9 cellular contexts compared by ENCODE assay signal in the genomic region with DNA sequence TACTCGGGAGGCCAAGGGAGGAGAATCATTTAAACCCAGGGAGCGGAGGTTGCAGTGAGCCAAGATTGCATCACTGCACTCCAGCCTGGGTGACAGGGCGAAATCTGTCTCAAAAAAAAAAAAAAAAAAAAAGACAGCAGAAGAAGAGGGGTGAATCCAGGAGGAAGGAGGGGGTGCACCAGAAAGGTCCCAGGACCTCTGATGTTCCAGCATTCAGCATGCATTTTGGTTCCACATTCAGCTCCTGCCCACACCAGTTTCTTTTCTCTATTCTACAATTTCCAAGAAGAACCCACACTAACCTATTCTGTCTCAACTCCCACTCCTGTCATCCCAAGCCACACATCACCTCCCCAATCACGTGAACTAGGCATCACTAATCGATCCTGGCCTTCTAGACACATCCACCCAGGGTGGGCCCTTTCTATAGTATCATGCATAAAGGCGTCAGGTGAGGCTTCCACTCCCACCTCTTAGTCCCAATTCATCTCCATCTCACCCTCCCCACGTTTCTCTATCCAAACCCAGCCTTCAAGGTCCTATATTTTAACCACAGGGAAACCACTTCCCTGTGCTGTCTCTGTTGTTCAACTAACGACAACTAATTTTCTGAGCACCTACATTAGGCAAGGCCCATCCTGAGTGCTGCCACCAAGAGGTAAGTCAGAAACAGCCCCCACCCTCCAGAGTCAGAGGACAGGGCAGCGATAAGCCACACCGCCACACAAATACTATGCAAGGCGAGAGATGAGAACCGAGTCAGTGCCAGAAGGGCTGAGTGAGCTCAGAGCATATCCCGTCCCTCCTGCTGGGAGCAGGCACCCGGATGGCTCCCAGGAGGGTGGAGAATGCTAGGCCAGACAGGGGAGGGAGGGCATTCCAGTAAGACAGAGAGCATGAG. TPM values are rescaled to one million over a fixed set of nuclear protein-coding genes. Genes with fewer than 3 reads are reported as not detected.
DNase-seq lines count a peak whose midpoint lies in the region; ATAC-seq, FAIRE-seq and TF ChIP-seq lines count a peak whose summit lies in the region.
"Had no signal": no experiment of that assay in that cellular context is flagged by ENCODE, and none has a peak within 500 bp of the region (broad histone marks: within the 10 kb centered on the region; RNA-seq: fewer than 3 reads in every experiment).

No MANE protein-coding gene starts in this region.

- CTCF ChIA-PET in AG04449 (lab: Yijun Ruan, JAX): interaction anchor here (0.6 to 2.5 kb wide), 8 partner anchors 9 to 59 kb away, joined by 3 to 7 read pairs (median 4); no protein-coding TSS in a partner anchor

- peak overlapping the region; percentile 80 for H3K4me2 ChIP-seq in fibroblast of lung (ENCODE audit: extremely low read depth, insufficient read depth, low read length)

- H3K4me3 ChIP-seq in AG04449 (ENCODE audit: low read depth, low read length) (peak overlapping the region; percentile 76), fibroblast of lung (replicated peaks in 1 of 4; ENCODE audit: control extremely low read depth in 1 of 4, insufficient read depth in 1 of 4, low read depth in 3 of 4, low read length in 4 of 4) (peak overlapping the region; percentile 73 to 96 (median 94)), vagina (peak overlapping the region; percentile 90 to 98)

- ATAC-seq in HG02938 (IDR thresholded peaks at IDR 0.05; ENCODE audit: unreplicated experiment) (peak; percentile 43), omental fat pad (ENCODE audit: low FRiP score) (peak; percentile 33)

- H3K27ac ChIP-seq in fibroblast of lung (ENCODE audit: insufficient read depth, low read length) (peak overlapping the region; percentile 95), vagina (peak overlapping the region; percentile 98)
- H3K27ac ChIP-seq: SJCRH30 had no signal

- peak; percentile 78 for FAIRE-seq in GM18507 (lab: Jason Lieb, UNC)

- no peaks in the 10 kb centered on the region for H3K9me3 ChIP-seq in fibroblast of lung (ENCODE audit: control insufficient read depth, insufficient read depth, low read depth, low read length)
- no peaks in the 10 kb centered on the region for H3K9me3 ChIP-seq in vagina
- H3K9me3 ChIP-seq: SJCRH30 had no signal

- H3K4me1 ChIP-seq in fibroblast of lung (ENCODE audit: control insufficient read depth, extremely low read depth, insufficient read depth, low read length) (peaks cover 32% of the 10 kb centered on the region), vagina (peaks cover 89% of the 10 kb centered on the region)

- H3K27me3 ChIP-seq in fibroblast of lung (ENCODE audit: control insufficient read depth, insufficient read depth, low read length) (no peaks in the 10 kb centered on the region), vagina (no peaks in the 10 kb centered on the region)
- H3K27me3 ChIP-seq: SJCRH30 had no signal

- peaks cover 82% of the 10 kb centered on the region for H3K79me2 ChIP-seq in fibroblast of lung (ENCODE audit: control insufficient read depth, insufficient read depth, low read length)

- DNase-seq in AG04449 (ENCODE audit: low read depth, low spot score): peak; percentile 78
- DNase-seq in GM18507 (ENCODE audit: extremely low spot score, insufficient read length, low read depth): no peak
- DNase-seq in NCI-H510A treated with DMSO at 0.1 percent for 48 hours (lab: John Stamatoyannopoulos, UW): peak; percentile 78
- peak; percentile 58 for DNase-seq in activated T-cell treated with anti-CD3 and anti-CD28 coated beads for 24 hours (ENCODE audit: low read depth)
- DNase-seq in fibroblast of lung (ENCODE audit: low read depth in 2 of 2): peak; percentile 82 to 93
- no peak for DNase-seq in omental fat pad (ENCODE audit: low spot score)
- no peak for DNase-seq in vagina (ENCODE audit: extremely low spot score in 2 of 2)

- H4K20me1 ChIP-seq in fibroblast of lung (ENCODE audit: control insufficient read depth, extremely low read depth, insufficient read depth, low read length): peaks cover 5% of the 10 kb centered on the region

- peak in 1 of 2 donors; percentile 6 for TF ChIP-seq POLR2A in vagina (IDR thresholded peaks at IDR 0.05)

- H3K36me3 ChIP-seq in fibroblast of lung (ENCODE audit: control insufficient read depth, insufficient read depth, low read length): peaks cover 3% of the 10 kb centered on the region
- no peaks in the 10 kb centered on the region for H3K36me3 ChIP-seq in vagina
- H3K36me3 ChIP-seq: SJCRH30 had no signal

- H2AFZ ChIP-seq in fibroblast of lung (ENCODE audit: low read length): no peak overlapping the region

- intact Hi-C loops in vagina (cut with DNase I): loop anchor here (5.0 kb wide), 2 partner anchors 41 to 61 kb away; no protein-coding TSS in a partner anchor

- H3K9ac ChIP-seq in fibroblast of lung (ENCODE audit: insufficient read depth, low read length): peak overlapping the region; percentile 94

- POLR2A ChIA-PET in AG04449 (lab: Yijun Ruan, JAX): interaction anchor here (0.5 to 1.3 kb wide), 6 partner anchors 9 to 60 kb away, joined by 3 to 7 read pairs (median 3); no protein-coding TSS in a partner anchor

- peak; percentile 6 for TF ChIP-seq CTCF in AG04449 (IDR thresholded peaks at IDR 0.05; ENCODE audit: insufficient read depth, low read length, missing control alignments)
- TF ChIP-seq CTCF in fibroblast of lung (conservative IDR thresholded peaks at IDR 0.05 in 1 of 2, IDR thresholded peaks at IDR 0.05 in 1 of 2; ENCODE audit: low read depth in 1 of 2, low read length in 2 of 2): peak; percentile 11 to 18
- TF ChIP-seq CTCF in omental fat pad (IDR thresholded peaks at IDR 0.05): no peak
- no peak for TF ChIP-seq CTCF in vagina (IDR thresholded peaks at IDR 0.05)

RNA-seq across cellular contexts. Expression of gene ANXA11, which starts 2.2 kb away (rescaled TPM):
- total RNA-seq in fibroblast of lung (83.7 and 124 TPM in 2 replicates), omental fat pad (100 to 1,000 TPM; 103 to 148 (median 121) TPM), vagina (101 TPM)
- 206 and 308 TPM in 2 replicates for polyA plus RNA-seq in fibroblast of lung
- polyA plus RNA-seq in fibroblast of lung (2012): 724 and 1,112 TPM in 2 replicates
- 182 and 357 TPM in 2 replicates for polyA minus RNA-seq in fibroblast of lung (ENCODE audit: low replicate concordance)

Comparison
In these comparisons a context has a peak if more than half of its experiments do, and no peak if none do; other contexts are left out.
1. DNase-seq: peak in AG04449 (single experiment), NCI-H510A treated with DMSO at 0.1 percent for 48 hours (single experiment), activated T-cell treated with anti-CD3 and anti-CD28 coated beads for 24 hours (single experiment) and fibroblast of lung (2 of 2); none in GM18507 (single experiment), omental fat pad (single experiment) and vagina (0 of 2).
2. CTCF ChIP-seq: peak in AG04449 (single experiment) and fibroblast of lung (2 of 2); none in omental fat pad (0 of 3) and vagina (0 of 3).
3. Peak in every context shown above with its lines, with median percentiles within 50 percentile points of each other: H3K4me3 ChIP-seq.